Comparison of ENCODE assay signal across 6 cellular contexts in the genomic region with DNA sequence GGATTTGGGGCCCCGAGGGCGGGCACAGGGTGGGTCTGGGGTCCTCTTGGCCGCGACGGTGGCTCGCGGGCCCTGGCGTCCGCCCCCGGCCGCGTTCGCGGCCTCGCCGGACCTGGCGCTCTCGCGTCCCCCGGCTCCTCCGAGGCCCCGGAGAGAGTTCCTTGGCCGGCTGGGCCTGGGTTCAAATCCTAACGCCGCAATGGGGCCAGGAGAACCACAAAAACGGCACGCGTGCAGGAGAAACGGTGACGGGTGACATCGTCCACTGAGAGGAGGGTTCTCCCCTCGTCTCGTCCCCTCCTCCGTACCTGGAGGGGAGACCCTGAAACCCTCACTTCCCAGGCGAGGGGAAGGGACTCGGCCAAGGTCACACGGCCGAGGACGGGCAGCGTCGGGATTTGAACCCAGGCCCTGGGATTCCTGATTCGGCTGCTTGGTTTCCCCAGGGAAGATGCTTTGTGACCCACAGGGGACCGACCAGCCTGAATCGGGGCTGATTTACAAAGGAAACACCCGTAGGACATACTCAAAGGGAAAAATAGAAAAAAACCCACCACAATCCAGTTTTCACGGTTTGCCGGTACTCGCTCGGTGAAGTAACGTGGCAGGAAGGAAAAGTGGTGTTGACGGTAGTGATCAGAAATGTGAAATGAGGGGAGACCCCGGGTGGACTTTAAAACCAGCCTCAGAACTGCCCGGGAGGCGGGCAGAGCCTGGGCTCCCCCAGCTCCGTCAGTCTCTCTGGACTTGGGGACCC. TPM values are rescaled to one million over a fixed set of nuclear protein-coding genes. Genes with fewer than 3 reads are reported as not detected.
DNase-seq lines count a peak whose midpoint lies in the region; TF ChIP-seq lines count a peak whose summit lies in the region.

No MANE protein-coding gene starts in this region.

- WGBS in HUES64: under 1% methylated on average over 55 of the region's 55 CpGs
- 2% methylated on average over 37 of the region's 55 CpGs for WGBS in mammary epithelial cell (ENCODE audit: low coverage, missing lambda C conversion rate)

- H3K27me3 ChIP-seq in BE2C: no peaks in the 10 kb centered on the region
- H3K27me3 ChIP-seq in HUES64 (ENCODE audit: insufficient read depth, low read length): no peaks in the 10 kb centered on the region
- no peaks in the 10 kb centered on the region for H3K27me3 ChIP-seq in mammary epithelial cell (ENCODE audit: insufficient read depth, low read length)
- H3K27me3 ChIP-seq in neural progenitor cell: no peaks in the 10 kb centered on the region

- BruUV-seq in mammary epithelial cell (replicated peaks; lab: Mats Ljungman, UMichigan): no TSS peak

- peaks cover 39% of the 10 kb centered on the region for H3K36me3 Mint-ChIP-seq in neural progenitor cell

- H3K4me1 ChIP-seq in BE2C (0 out of 2 replicates have a peak, but pooled peaks cover 3% of the 10 kb centered on the region), HUES64 (ENCODE audit: insufficient read depth, low read length) (peaks cover 21% of the 10 kb centered on the region), mammary epithelial cell (ENCODE audit: insufficient read depth, low read length) (peaks cover 28% of the 10 kb centered on the region), neural progenitor cell (peaks cover 38% of the 10 kb centered on the region)

- H3K79me2 ChIP-seq in mammary epithelial cell (ENCODE audit: insufficient read depth, low read length) (peaks cover 97% of the 10 kb centered on the region), neural progenitor cell (ENCODE audit: low read depth) (peaks cover 97% of the 10 kb centered on the region)

- no peak for TF ChIP-seq CTCF in BE2C (IDR thresholded peaks at IDR 0.05; ENCODE audit: low read depth, low read length)
- TF ChIP-seq CTCF in mammary epithelial cell (conservative IDR thresholded peaks at IDR 0.05 in 1 of 2, IDR thresholded peaks at IDR 0.05 in 1 of 2; ENCODE audit: extremely low read depth in 1 of 2, insufficient read depth in 1 of 2, low read depth in 1 of 2, low read length in 2 of 2): no peak
- TF ChIP-seq CTCF in neural progenitor cell (IDR thresholded peaks at IDR 0.05): no peak

- H3K4me2 ChIP-seq in mammary epithelial cell (ENCODE audit: insufficient read depth, low read depth, low read length) (peak overlapping the region; percentile 91), neural progenitor cell (peak overlapping the region; percentile 99)

- H3K27ac ChIP-seq in HUES64 (ENCODE audit: low read depth, low read length) (peak overlapping the region; percentile 96), mammary epithelial cell (ENCODE audit: insufficient read depth, low read depth, low read length) (peak overlapping the region; percentile 77), neural progenitor cell (peak overlapping the region; percentile 96)

- no peaks in the 10 kb centered on the region for H3K9me3 ChIP-seq in BE2C
- no peaks in the 10 kb centered on the region for H3K9me3 ChIP-seq in HUES64 (ENCODE audit: insufficient read depth, low read depth, low read length)
- H3K9me3 ChIP-seq in mammary epithelial cell (replicated peaks; ENCODE audit: insufficient read depth, low read length): no peaks in the 10 kb centered on the region
- H3K9me3 ChIP-seq in neural progenitor cell (ENCODE audit: low read depth): no peaks in the 10 kb centered on the region

- in situ Hi-C loops in mammary epithelial cell (cut with MboI; ENCODE audit: low sequenced_read_pairs in 2 of 2): no loop called here

- intact Hi-C loops in mammary epithelial cell (cut with micrococcal nuclease): loop anchor here (2.0 to 5.0 kb wide), 3 partner anchors 63 to 279 kb away; partner anchors contain the start of genes DUS3L, NDUFA11 and VMAC

- H2AFZ ChIP-seq in mammary epithelial cell (ENCODE audit: low read depth, low read length) (peak overlapping the region; percentile 80), neural progenitor cell (replicated peaks) (peak overlapping the region; percentile 85)

- dilution Hi-C loops in mammary epithelial cell (cut with HindIII; ENCODE audit: low sequenced_read_pairs): loop anchor here (5.0 kb wide), 2 partner anchors 36 to 44 kb away; no protein-coding TSS in a partner anchor

- H3K9ac ChIP-seq in HUES64 (ENCODE audit: low read depth, low read length) (peak overlapping the region; percentile 93), mammary epithelial cell (ENCODE audit: insufficient read depth, low read length) (peak overlapping the region; percentile 87), neural progenitor cell (peak overlapping the region; percentile 98)

- H3K36me3 ChIP-seq in BE2C (peaks cover 70% of the 10 kb centered on the region), HUES64 (ENCODE audit: insufficient read depth, low read length) (peaks cover 65% of the 10 kb centered on the region), mammary epithelial cell (ENCODE audit: insufficient read depth, low read length) (peaks cover 29% of the 10 kb centered on the region), neural progenitor cell (peaks cover 18% of the 10 kb centered on the region)

- CTCF ChIA-PET in mammary epithelial cell (lab: Charles Lee; ENCODE audit: low non-redundant PET): interaction anchor here (0.5 kb wide), 1 partner anchor 1907 kb away, joined by 3 read pairs; no protein-coding TSS in a partner anchor

- H3K4me1 Mint-ChIP-seq in neural progenitor cell: peaks cover 49% of the 10 kb centered on the region

- peaks cover 4% of the 10 kb centered on the region for H3F3A ChIP-seq in neural progenitor cell (ENCODE audit: low read depth)

- peaks cover 8% of the 10 kb centered on the region for H4K20me1 ChIP-seq in mammary epithelial cell (ENCODE audit: insufficient read depth, low read length)
- peaks cover 65% of the 10 kb centered on the region for H4K20me1 ChIP-seq in neural progenitor cell (ENCODE audit: low read depth)

- peak overlapping the region; percentile 100 for H3K27ac Mint-ChIP-seq in neural progenitor cell

- H3K27me3 Mint-ChIP-seq in neural progenitor cell (ENCODE audit: insufficient read depth, low read depth): peaks cover 10% of the 10 kb centered on the region

- H3K9me3 Mint-ChIP-seq in neural progenitor cell: no peaks in the 10 kb centered on the region

- DNase-seq in BE2C (no peak), mammary epithelial cell (no peak), neural progenitor cell (ENCODE audit: low spot score) (peak; percentile 16), NCI-H345 treated with DMSO at 0.1 percent for 48 hours (lab: John Stamatoyannopoulos, UW; ENCODE audit: unreplicated experiment) (no peak), H4 (ENCODE audit: low spot score) (no peak)

- H3K4me3 ChIP-seq in BE2C (ENCODE audit: low read depth, low read length): peak overlapping the region; percentile 100
- peak overlapping the region; percentile 97 for H3K4me3 ChIP-seq in HUES64 (ENCODE audit: low read length)
- H3K4me3 ChIP-seq in mammary epithelial cell (replicated peaks in 1 of 3; ENCODE audit: insufficient read depth in 1 of 3, low read depth in 2 of 3, low read length in 3 of 3): peak overlapping the region; percentile 78 to 97 (median 83)
- H3K4me3 ChIP-seq in neural progenitor cell: peak overlapping the region; percentile 79

- peak overlapping the region; percentile 100 for H3K4me3 Mint-ChIP-seq in neural progenitor cell

RNA-seq across cellular contexts. Expression of gene SAFB, which starts 0.7 kb away (rescaled TPM):
- polyA plus RNA-seq in BE2C (2012; ENCODE audit: insufficient read depth, insufficient read length, low read depth): 213 TPM
- 74.9 TPM for polyA plus RNA-seq in HUES64 (2013, experiment 1 of 2)
- 71.2 TPM for polyA plus RNA-seq in HUES64 (2013, experiment 2 of 2)
- total RNA-seq in mammary epithelial cell: 10 to 100 TPM; 26.0 to 88.5 TPM
- polyA plus RNA-seq in mammary epithelial cell: 30.9 TPM
- 42.5 TPM for polyA minus RNA-seq in mammary epithelial cell
- 57.9 and 89.2 TPM in 2 replicates for total RNA-seq in neural progenitor cell (ENCODE audit: low replicate concordance)
- total RNA-seq in H4 (2014; rRNA removed; shearing (Covaris generic)): 18.4 and 19.5 TPM in 2 replicates

RNA-seq across cellular contexts. Expression of gene SAFB2, which starts 1.0 kb away (rescaled TPM):
- polyA plus RNA-seq in BE2C (2012; ENCODE audit: insufficient read depth, insufficient read length, low read depth): 327 TPM
- polyA plus RNA-seq in HUES64 (2013, experiment 1 of 2): 36.2 TPM
- polyA plus RNA-seq in HUES64 (2013, experiment 2 of 2): 29.2 TPM
- total RNA-seq in mammary epithelial cell: 10 to 100 TPM; 20.2 to 49.1 TPM
- 7.6 TPM for polyA plus RNA-seq in mammary epithelial cell
- 28.9 TPM for polyA minus RNA-seq in mammary epithelial cell
- total RNA-seq in neural progenitor cell (ENCODE audit: low replicate concordance): 45.2 and 53.3 TPM in 2 replicates
- 10.8 and 19.1 TPM in 2 replicates for total RNA-seq in H4 (2014; rRNA removed; shearing (Covaris generic))

RNA-seq across cellular contexts. Expression of gene TINCR, which starts 55.8 kb away (rescaled TPM):
- 0.54 TPM for polyA plus RNA-seq in BE2C (2012; ENCODE audit: insufficient read depth, insufficient read length, low read depth)
- 0.45 TPM for polyA plus RNA-seq in HUES64 (2013, experiment 1 of 2)
- polyA plus RNA-seq in HUES64 (2013, experiment 2 of 2): 0.44 TPM
- 1 to 10 TPM; 4.5 to 9.9 TPM for total RNA-seq in mammary epithelial cell
- 4.1 TPM for polyA plus RNA-seq in mammary epithelial cell
- 2.9 TPM for polyA minus RNA-seq in mammary epithelial cell
- 1.8 and 3.5 TPM in 2 replicates for total RNA-seq in neural progenitor cell (ENCODE audit: low replicate concordance)
- total RNA-seq in H4 (2014; rRNA removed; shearing (Covaris generic)): 2.3 and 4.3 TPM in 2 replicates

RNA-seq across cellular contexts. Expression of gene MICOS13, which starts 56.7 kb away (rescaled TPM):
- polyA plus RNA-seq in BE2C (2012; ENCODE audit: insufficient read depth, insufficient read length, low read depth): 300 TPM
- 15.2 TPM for polyA plus RNA-seq in HUES64 (2013, experiment 1 of 2)
- polyA plus RNA-seq in HUES64 (2013, experiment 2 of 2): 17.6 TPM
- total RNA-seq in mammary epithelial cell (10 to 100 TPM; 25.3 to 71.2 TPM), neural progenitor cell (ENCODE audit: low replicate concordance) (7.5 and 15.0 TPM in 2 replicates)
- 46.8 TPM for polyA plus RNA-seq in mammary epithelial cell
- 14.5 TPM for polyA minus RNA-seq in mammary epithelial cell
- 38.1 and 52.7 TPM in 2 replicates for total RNA-seq in H4 (2014; rRNA removed; shearing (Covaris generic))

RNA-seq across cellular contexts. Expression of gene HSD11B1L, which starts 57.3 kb away (rescaled TPM):
- 12.8 TPM for polyA plus RNA-seq in BE2C (2012; ENCODE audit: insufficient read depth, insufficient read length, low read depth)
- 6.0 TPM for polyA plus RNA-seq in HUES64 (2013, experiment 1 of 2)
- 14.4 TPM for polyA plus RNA-seq in HUES64 (2013, experiment 2 of 2)
- 10 to 100 TPM in 1 of 2 donors, 1 to 10 TPM in 1; 6.4 to 10.5 TPM for total RNA-seq in mammary epithelial cell
- 5.2 TPM for polyA plus RNA-seq in mammary epithelial cell
- polyA minus RNA-seq in mammary epithelial cell: 4.6 TPM
- total RNA-seq in neural progenitor cell (ENCODE audit: low replicate concordance): 7.7 and 60.5 TPM in 2 replicates
- 2.4 and 4.9 TPM in 2 replicates for total RNA-seq in H4 (2014; rRNA removed; shearing (Covaris generic))
